Comparison of ENCODE assay signal across 17 cellular contexts in genomic region chr22:43432883-43433415, GRCh38. TPM values are rescaled to one million over a fixed set of nuclear protein-coding genes. Genes with fewer than 3 reads are reported as not detected.
DNase-seq lines count a peak whose midpoint lies in the region; ATAC-seq and TF ChIP-seq lines count a peak whose summit lies in the region.
"Had no signal": no experiment of that assay in that cellular context is flagged by ENCODE, and none has a peak within 500 bp of the region (broad histone marks: within the 10 kb centered on the region; RNA-seq: fewer than 3 reads in every experiment).

No MANE protein-coding gene starts in this region.

- peaks cover 50% of the 10 kb centered on the region for H3K27me3 ChIP-seq in upper lobe of right lung
- H3K27me3 ChIP-seq: BE2C had no signal

- no peaks in the 10 kb centered on the region for H3K9me3 ChIP-seq in upper lobe of right lung
- H3K9me3 ChIP-seq: A549, BE2C had no signal

- intact Hi-C loops in posterior vena cava (cut with DNase I): no loop called here
- intact Hi-C loops in upper lobe of right lung (cut with DNase I): no loop called here

- H3K27ac ChIP-seq in angular gyrus (ENCODE audit: low read depth, low read length) (peak overlapping the region; percentile 20), upper lobe of right lung (no peak overlapping the region)
- H3K27ac ChIP-seq: A549, C4-2B had no signal

- H3K4me3 ChIP-seq in upper lobe of right lung: no peak overlapping the region
- H3K4me3 ChIP-seq: A549, GM12878, GM23338 had no signal

- TF ChIP-seq CTCF in upper lobe of right lung (IDR thresholded peaks at IDR 0.05): no peak

- DNase-seq in islet precursor cell (peak; percentile 38), posterior vena cava (ENCODE audit: low spot score) (peak; percentile 43), upper lobe of right lung (peak; percentile 21), DMS153 (lab: John Stamatoyannopoulos, UW) (no peak), GF-D8 (lab: John Stamatoyannopoulos, UW) (no peak), glomerular visceral epithelial cell (ENCODE audit: extremely low spot score) (no peak)
- DNase-seq: BE2C; CD4-positive, alpha-beta memory T cell; H7; IMR-90 had no signal

- H3K36me3 ChIP-seq in upper lobe of right lung: no peaks in the 10 kb centered on the region
- H3K36me3 ChIP-seq: BE2C had no signal

- ATAC-seq in upper lobe of right lung: no peak
- ATAC-seq: A549, GM12878, GM23338 had no signal

- H3K4me1 ChIP-seq in upper lobe of right lung: no peaks in the 10 kb centered on the region
- H3K4me1 ChIP-seq: A549 had no signal

RNA-seq across cellular contexts. Expression of gene MPPED1, which starts 21.1 kb away (rescaled TPM):
- not detected for total RNA-seq in posterior vena cava
- total RNA-seq in upper lobe of right lung: not detected
- total RNA-seq: CD4-positive, alpha-beta memory T cell; Daoy; HT-29; IMR-90 had no signal

Comparison
In these comparisons a context has a peak if more than half of its experiments do, and no peak if none do; other contexts are left out.
1. DNase-seq: peak in islet precursor cell (single experiment), posterior vena cava (single experiment) and upper lobe of right lung (single experiment); none in DMS153 (single experiment), GF-D8 (single experiment) and glomerular visceral epithelial cell (single experiment).